ENCODE assay signal across 8 cellular contexts in genomic region chr6:105898286-105898685, GRCh38.
DNase-seq lines count a peak whose midpoint lies in the region; ATAC-seq and TF ChIP-seq lines count a peak whose summit lies in the region.

No MANE protein-coding gene starts in this region.

- H3K27ac ChIP-seq in A673 (ENCODE audit: low read depth, low read length, poor library complexity, severe bottlenecking): no peak overlapping the region

- CTCF ChIA-PET in BJ (lab: Yijun Ruan, JAX) (interaction anchor here (0.9 to 1.2 kb wide), 3 partner anchors 15 to 466 kb away, joined by 3 read pairs; no protein-coding TSS in a partner anchor), A673 (lab: Charles Lee) (no interaction called here)

- H3K4me1 ChIP-seq in A673 (ENCODE audit: insufficient read depth, low read length, poor library complexity, severe bottlenecking): no peaks in the 10 kb centered on the region

- DNase-seq in BJ (ENCODE audit: low read depth) (peak; percentile 67), A673 (ENCODE audit: low spot score) (no peak), HPDE6-E6E7 (ENCODE audit: extremely low spot score) (no peak), superior temporal gyrus (ENCODE audit: extremely low spot score) (no peak), GM10266 (ENCODE audit: extremely low spot score) (no peak)
- DNase-seq in activated T-cell treated with anti-CD3 and anti-CD28 coated beads, Interleukin-2, amount 50 U/mL, for 72 hours: peak; percentile 55 to 56

- H3K9me3 ChIP-seq in A673 (ENCODE audit: low read depth, low read length, poor library complexity, severe bottlenecking): no peaks in the 10 kb centered on the region

- POLR2A ChIA-PET in BJ (lab: Charles Lee): no interaction called here
- POLR2A ChIA-PET in A673 (lab: Charles Lee; ENCODE audit: low non-redundant PET): no interaction called here

- H3K27me3 ChIP-seq in BJ (ENCODE audit: control insufficient read depth, insufficient read depth, low read length) (no peaks in the 10 kb centered on the region), A673 (replicated peaks; ENCODE audit: insufficient read depth, low read depth, low read length, poor library complexity) (no peaks in the 10 kb centered on the region)

- BruUV-seq in A673 (replicated peaks; lab: Mats Ljungman, UMichigan): no TSS peak

- peak overlapping the region in 1 of 2 donors; percentile 50 for H3K4me3 Mint-ChIP-seq in activated T-cell treated with anti-CD3 and anti-CD28 coated beads, Interleukin-2, amount 50 U/mL, for 72 hours

- H3K4me3 ChIP-seq in BJ (ENCODE audit: low read depth, low read length) (no peak overlapping the region), A673 (ENCODE audit: low read depth, low read length, poor library complexity, severe bottlenecking) (no peak overlapping the region)

- H3K27ac Mint-ChIP-seq in activated T-cell treated with anti-CD3 and anti-CD28 coated beads, Interleukin-2, amount 50 U/mL, for 72 hours: no peak overlapping the region

- H3K36me3 ChIP-seq in BJ (ENCODE audit: control insufficient read depth, insufficient read depth, low read length): no peaks in the 10 kb centered on the region
- no peaks in the 10 kb centered on the region for H3K36me3 ChIP-seq in A673 (ENCODE audit: insufficient read depth, low read length, poor library complexity, severe bottlenecking)

- H3K27me3 Mint-ChIP-seq in activated T-cell treated with anti-CD3 and anti-CD28 coated beads, Interleukin-2, amount 50 U/mL, for 72 hours (ENCODE audit: low read depth): peaks cover 23% of the 10 kb centered on the region

- TF ChIP-seq CTCF in BJ (IDR thresholded peaks at IDR 0.05; ENCODE audit: insufficient read depth, low read depth, low read length) (no peak), A673 (conservative IDR thresholded peaks at IDR 0.05; ENCODE audit: low read depth, low read length) (no peak), GM10266 (IDR thresholded peaks at IDR 0.05; ENCODE audit: control insufficient read depth, insufficient read depth, low read depth, missing control alignments) (no peak)

- ATAC-seq in GM19395 (IDR thresholded peaks at IDR 0.05; ENCODE audit: unreplicated experiment): peak; percentile 81
- ATAC-seq in HG03064 (IDR thresholded peaks at IDR 0.05; ENCODE audit: low read depth, unreplicated experiment): peak; percentile 63
- ATAC-seq in activated T-cell treated with anti-CD3 and anti-CD28 coated beads, Interleukin-2, amount 50 U/mL, for 72 hours (replicated peaks in 1 of 2): peak; percentile 81 to 83

- H3K4me1 Mint-ChIP-seq in activated T-cell treated with anti-CD3 and anti-CD28 coated beads, Interleukin-2, amount 50 U/mL, for 72 hours (ENCODE audit: low read depth): peaks cover 8% of the 10 kb centered on the region

- H3K36me3 Mint-ChIP-seq in activated T-cell treated with anti-CD3 and anti-CD28 coated beads, Interleukin-2, amount 50 U/mL, for 72 hours (ENCODE audit: insufficient read depth in 2 of 2): peaks cover 2 to 4% of the 10 kb centered on the region in 2 donors

- intact Hi-C loops in A673 (cut with micrococcal nuclease; ENCODE audit: unreplicated experiment): no loop called here

- H3K9me3 Mint-ChIP-seq in activated T-cell treated with anti-CD3 and anti-CD28 coated beads, Interleukin-2, amount 50 U/mL, for 72 hours: peaks cover 2 to 3% of the 10 kb centered on the region in 2 donors

Comparison
In these comparisons a context has a peak if more than half of its experiments do, and no peak if none do; other contexts are left out.
1. DNase-seq: peak in BJ (single experiment) and activated T-cell treated with anti-CD3 and anti-CD28 coated beads, Interleukin-2, amount 50 U/mL, for 72 hours (2 of 2); none in A673 (single experiment), HPDE6-E6E7 (single experiment), superior temporal gyrus (single experiment) and GM10266 (single experiment).
2. Peak in every context shown above with its lines, with median percentiles within 50 percentile points of each other: ATAC-seq.